ENCODE assay signal across 9 cellular contexts in the genomic region with DNA sequence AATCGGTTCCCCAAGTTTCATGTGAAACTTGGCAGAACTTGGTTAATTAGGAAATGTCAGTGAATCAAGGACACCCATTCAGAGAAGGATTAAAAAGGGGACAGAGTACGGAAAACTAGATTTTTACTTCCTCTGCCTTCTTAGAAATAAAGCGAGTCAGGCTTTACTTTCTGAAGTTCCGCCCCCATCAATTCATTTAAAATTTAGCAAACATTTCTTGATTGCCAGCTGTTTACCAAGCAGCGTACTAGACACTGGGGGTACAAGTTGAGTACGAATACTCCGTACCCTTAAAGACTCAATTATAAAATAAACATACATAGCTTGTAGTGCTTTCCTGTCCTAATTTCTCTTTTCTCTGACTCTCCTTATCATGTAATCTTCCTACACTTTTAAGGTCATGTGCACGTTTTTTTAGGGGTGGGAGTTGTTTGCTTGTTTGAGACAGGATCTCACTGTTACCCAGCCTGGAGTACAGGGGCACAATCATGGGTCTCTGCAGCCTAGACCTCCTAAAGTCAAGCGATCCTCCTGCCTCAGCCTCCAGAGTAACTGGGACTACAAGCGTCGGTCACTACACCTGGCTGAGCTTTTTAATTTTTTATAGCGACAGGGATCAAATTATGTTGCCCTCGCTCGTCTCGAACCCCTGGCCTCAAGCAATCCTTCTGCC. TPM values are rescaled to one million over a fixed set of nuclear protein-coding genes. Genes with fewer than 3 reads are reported as not detected.
DNase-seq lines count a peak whose midpoint lies in the region; ATAC-seq, FAIRE-seq and TF ChIP-seq lines count a peak whose summit lies in the region.
"Had no signal": no experiment of that assay in that cellular context is flagged by ENCODE, and none has a peak within 500 bp of the region (broad histone marks: within the 10 kb centered on the region; RNA-seq: fewer than 3 reads in every experiment).

No MANE protein-coding gene starts in this region.

- no peaks in the 10 kb centered on the region for H4K20me1 ChIP-seq in GM12878 (ENCODE audit: control insufficient read depth, insufficient read depth)

- in situ Hi-C loops in GM12878 (cut with MboI): no loop called here

- 60% methylated on average over 15 of the region's 15 CpGs for WGBS in GM12878 (ENCODE audit: insufficient coverage, insufficient replicate concordance, low lambda C conversion rate, missing lambda C conversion rate)

- H3K27ac ChIP-seq in 22Rv1 (peak overlapping the region; percentile 93; the same call in 1 of the 2 replicates), HUES48 (ENCODE audit: low read depth, low read length) (no peak overlapping the region), GM12878 (ENCODE audit: control insufficient read depth, insufficient read depth) (no peak overlapping the region), mucosa of rectum (ENCODE audit: low read depth in 2 of 2, low read length in 2 of 2) (no peak overlapping the region)

- H3K4me3 ChIP-seq in HUES48 (ENCODE audit: low read depth, low read length): 0 out of 2 replicates have a peak overlapping the region, but pooled peaks have one; percentile 2
- peak overlapping the region; percentile 46; the same call in 1 of the 2 replicates for H3K4me3 ChIP-seq in GM12878
- H3K4me3 ChIP-seq in mucosa of rectum (ENCODE audit: low read length in 2 of 2): peak overlapping the region; percentile 34 to 72

- H3K36me3 ChIP-seq in HUES48 (ENCODE audit: control insufficient read depth, insufficient read depth, low read length) (no peaks in the 10 kb centered on the region), GM12878 (ENCODE audit: control insufficient read depth in 2 of 2, insufficient read depth in 2 of 2, low read length in 1 of 2) (no peaks in the 10 kb centered on the region), mucosa of rectum (ENCODE audit: control insufficient read depth in 2 of 2, insufficient read depth in 2 of 2, low read length in 2 of 2) (no peaks in the 10 kb centered on the region)
- H3K36me3 ChIP-seq: uterus had no signal

- TF ChIP-seq RAD21 in GM12878 (IDR thresholded peaks at IDR 0.05; ENCODE audit: insufficient read depth, low read depth, low read length): peak; percentile 52; the same call in 1 of the 2 replicates

- POLR2A ChIA-PET in GM12878 (lab: Charles Lee): interaction anchor here (0.5 to 1.9 kb wide), 4 partner anchors 11 to 134 kb away, joined by 4 to 7 read pairs (median 5); no protein-coding TSS in a partner anchor

- no peak for DNase-seq in GM12878 (ENCODE audit: low read depth, low spot score)
- DNase-seq in GM20000 (ENCODE audit: low spot score): no peak
- no peak for DNase-seq in NCI-H510A (lab: John Stamatoyannopoulos, UW)
- no peak for DNase-seq in hypothalamus (lab: John Stamatoyannopoulos, UW)

- H3K27me3 ChIP-seq in HUES48 (ENCODE audit: control insufficient read depth, insufficient read depth, low read length) (no peaks in the 10 kb centered on the region), GM12878 (replicated peaks in 1 of 2; ENCODE audit: control insufficient read depth in 2 of 2, insufficient read depth in 2 of 2, low read length in 1 of 2) (no peaks in the 10 kb centered on the region), mucosa of rectum (ENCODE audit: control insufficient read depth in 2 of 2, insufficient read depth in 2 of 2, low read length in 2 of 2) (no peaks in the 10 kb centered on the region)
- H3K27me3 ChIP-seq: uterus had no signal

- TF ChIP-seq EP300 in GM12878 (IDR thresholded peaks at IDR 0.05; ENCODE audit: borderline replicate concordance in 1 of 2, control insufficient read depth in 1 of 2, low read depth in 2 of 2, low read length in 2 of 2): no peak

- no TSS peak for BruUV-seq in GM12878 (replicated peaks; lab: Mats Ljungman, UMichigan)

- H3K9me3 ChIP-seq in HUES48 (ENCODE audit: control insufficient read depth, insufficient read depth, low read length) (no peaks in the 10 kb centered on the region), GM12878 (replicated peaks; ENCODE audit: control insufficient read depth, insufficient read depth, low read length) (no peaks in the 10 kb centered on the region), mucosa of rectum (ENCODE audit: control insufficient read depth in 2 of 2, low read length in 2 of 2) (no peaks in the 10 kb centered on the region)
- H3K9me3 ChIP-seq: uterus had no signal

- FAIRE-seq in GM12878 (lab: Jason Lieb, UNC): no peak

- intact Hi-C loops in GM12878 (cut with micrococcal nuclease; ENCODE audit: unreplicated experiment): loop anchor here (1.0 to 2.0 kb wide), 2 partner anchors 124 to 379 kb away; a partner anchor contains a TSS

- peaks cover 42% of the 10 kb centered on the region for H3K79me2 ChIP-seq in GM12878 (ENCODE audit: control insufficient read depth, insufficient read depth, low read length)

- no peak for ATAC-seq in GM12878
- no peak for ATAC-seq in HG03159 (IDR thresholded peaks at IDR 0.05; ENCODE audit: unreplicated experiment)

- H3K4me1 ChIP-seq in HUES48 (ENCODE audit: control insufficient read depth, insufficient read depth, low read length) (peaks cover 15% of the 10 kb centered on the region; the same call in 1 of the 2 replicates), GM12878 (ENCODE audit: control insufficient read depth, insufficient read depth, low read length) (peaks cover 4% of the 10 kb centered on the region; the same call in 1 of the 2 replicates), mucosa of rectum (ENCODE audit: control insufficient read depth in 2 of 2, insufficient read depth in 2 of 2, low read length in 2 of 2) (peaks cover 9 to 20% of the 10 kb centered on the region in 2 donors)
- H3K4me1 ChIP-seq: uterus had no signal

- H2AFZ ChIP-seq in GM12878 (ENCODE audit: control insufficient read depth, low read depth, low read length): peak overlapping the region; percentile 81

- peak overlapping the region; percentile 71 for H3K4me2 ChIP-seq in GM12878 (ENCODE audit: control insufficient read depth, insufficient read depth)

- TF ChIP-seq POLR2A in GM12878 (IDR thresholded peaks at IDR 0.05; ENCODE audit: low read depth, low read length): no peak

- CTCF ChIA-PET in GM12878 (lab: Yijun Ruan, JAX): interaction anchor here (0.6 to 3.0 kb wide), 33 partner anchors 8 to 527 kb away, joined by 3 to 35 read pairs (median 4); a partner anchor contains a TSS

- SMC1A ChIA-PET in GM12878 (lab: Charles Lee; ENCODE audit: uncharacterized antibody, unreplicated experiment): interaction anchor here (0.7 to 3.3 kb wide), 10 partner anchors 8 to 502 kb away, joined by 3 to 33 read pairs (median 6); no protein-coding TSS in a partner anchor

- TF ChIP-seq CTCF in 22Rv1 (IDR thresholded peaks at IDR 0.05): peak; percentile 54
- 0 out of 6 replicates have a peak, but pooled peaks of 1 of the 3 experiments have one; percentile 62 for TF ChIP-seq CTCF in GM12878 (IDR thresholded peaks at IDR 0.05 in 2 of 3, conservative IDR thresholded peaks at IDR 0.05 in 1 of 3; ENCODE audit: control insufficient read depth in 2 of 3, extremely low read depth in 1 of 3, insufficient read depth in 1 of 3, low read depth in 3 of 3, low read length in 3 of 3)
- no peak for TF ChIP-seq CTCF in GM20000 (IDR thresholded peaks at IDR 0.05; ENCODE audit: extremely low read depth, missing control alignments)

- RAD21 ChIA-PET in GM12878 (lab: Charles Lee; ENCODE audit: unreplicated experiment): interaction anchor here (0.9 to 3.2 kb wide), 8 partner anchors 19 to 164 kb away, joined by 3 to 29 read pairs (median 4); no protein-coding TSS in a partner anchor

- H3K9ac ChIP-seq in HUES48 (ENCODE audit: low read depth, low read length) (no peak overlapping the region; the same call in 1 of the 2 replicates), GM12878 (ENCODE audit: control insufficient read depth, insufficient read depth, low read length) (no peak overlapping the region), mucosa of rectum (ENCODE audit: low read depth in 1 of 2, low read length in 2 of 2) (peak overlapping the region; percentile 58)

TF ChIP-seq in GM12878, 131 proteins besides CTCF, POLR2A, EP300 and RAD21:
- no peak for TF ChIP-seq CHD4 (IDR thresholded peaks at IDR 0.05)
- TF ChIP-seq CHD1 (IDR thresholded peaks at IDR 0.05; ENCODE audit: low read depth, low read length): no peak
- no peak for TF ChIP-seq CHD2 (IDR thresholded peaks at IDR 0.05; ENCODE audit: borderline replicate concordance, low read depth, low read length)
- no peak for TF ChIP-seq DPF2 (IDR thresholded peaks at IDR 0.05)
- no peak for TF ChIP-seq NFXL1 (IDR thresholded peaks at IDR 0.05; ENCODE audit: borderline replicate concordance)

RNA-seq across cellular contexts. Expression of a gene that starts 0.7 kb away (rescaled TPM):
- 143 TPM in 2 replicates for total RNA-seq in GM12878 (2013; cell fraction: nucleolus; rRNA removed)
- 51.1 and 60.9 TPM in 2 replicates for total RNA-seq in GM12878 (2014; rRNA removed)
- total RNA-seq in GM12878 (2014; rRNA removed; fragmentation: Illumina TruSeq; extraction: Trizol): 58.4 and 59.1 TPM in 2 replicates
- total RNA-seq in GM12878 (2021): 50.3 and 51.4 TPM in 2 replicates
- polyA plus RNA-seq in GM12878 (2011; ENCODE audit: low read depth): 24.0 TPM
- 31.2 and 40.8 TPM in 2 replicates for polyA plus RNA-seq in GM12878 (2011; rRNA removed)
- polyA plus RNA-seq in GM12878 (2011; cell fraction: cytosol; rRNA removed): 17.5 and 17.8 TPM in 2 replicates
- 23.9 and 24.0 TPM in 2 replicates for polyA plus RNA-seq in GM12878 (2011; cell fraction: nucleus; rRNA removed)
- 41.1 and 45.6 TPM in 2 replicates for polyA plus RNA-seq in GM12878 (2012)
- polyA plus RNA-seq in GM12878 (2014; fragmentation: Illumina TruSeq; extraction: Trizol): 63.0 and 76.7 TPM in 2 replicates
- polyA plus RNA-seq in GM12878 (2014; fragmentation: Nextera tagmentation; extraction: Ambion mirVana): 10 to 100 TPM; 48.7 to 50.3 TPM
- polyA plus RNA-seq in GM12878 (2014; rRNA removed): 35.8 and 40.1 TPM in 2 replicates
- polyA plus RNA-seq in GM12878 (2016; fragmentation: Nextera tagmentation; extraction: Ambion mirVana): 10 to 100 TPM; 70.4 to 73.2 TPM
- 26.3 and 27.4 TPM in 2 replicates for polyA minus RNA-seq in GM12878 (2011; rRNA and poly(A)+ RNA removed)
- 12.3 and 13.4 TPM in 2 replicates for polyA minus RNA-seq in GM12878 (2011; cell fraction: cytosol; rRNA and poly(A)+ RNA removed)
- polyA minus RNA-seq in GM12878 (2011; cell fraction: nucleus; rRNA and poly(A)+ RNA removed): 24.5 and 29.0 TPM in 2 replicates

Comparison
In these comparisons a context has a peak if more than half of its experiments do, and no peak if none do; other contexts are left out.
1. H3K4me3 ChIP-seq: peak in every context shown above with its lines; median percentile 53 in mucosa of rectum; 46 in GM12878; 2 in HUES48.
2. H3K9ac ChIP-seq: peak in mucosa of rectum (2 of 2); none in HUES48 (single experiment) and GM12878 (single experiment).